ENCODE assay signal across 8 cellular contexts in genomic region chr15:64731012-64731806, GRCh38. TPM values are rescaled to one million over a fixed set of nuclear protein-coding genes. Genes with fewer than 3 reads are reported as not detected.
DNase-seq lines count a peak whose midpoint lies in the region.

No MANE protein-coding gene starts in this region.

- DNase-seq in Ammon's horn (ENCODE audit: low spot score) (peak; percentile 84), HCEC 1CT (peak; percentile 42), NCI-H2196 (lab: John Stamatoyannopoulos, UW; ENCODE audit: unreplicated experiment) (peak; percentile 73), caudate nucleus (lab: John Stamatoyannopoulos, UW) (peak in 60 of 61 donors; percentile 12 to 86 (median 61)), kidney tubule cell (ENCODE audit: low spot score) (peak; percentile 80), mesenteric fat pad (ENCODE audit: low spot score) (no peak)
- peak; percentile 66 to 88 (median 77) for DNase-seq in activated CD4-positive, CD25-positive, alpha-beta regulatory T cell (lab: John Stamatoyannopoulos, UW)
- peak; percentile 91 to 92 for DNase-seq in stimulated activated CD4-positive, alpha-beta T cell treated with anti-CD3 and anti-CD28 coated beads, Interleukin-2, amount 100 ng/mL, for 48 hours

- no peak overlapping the region for H3K27ac ChIP-seq in caudate nucleus (ENCODE audit: low read depth, low read length)

RNA-seq across cellular contexts. Expression of gene RBPMS2, which starts 44.2 kb away (rescaled TPM):
- total RNA-seq in mesenteric fat pad, result 24.5 TPM
